In genomic region chr7:100081535-100082102, GRCh38 we compare ENCODE assay signal across 8 cellular contexts.
DNase-seq lines count a peak whose midpoint lies in the region; ATAC-seq lines count a peak whose summit lies in the region.

ZNF3 (minus strand) TSS chr7:100081723; CDS start chr7:100077357, 4,366 bp downstream.

- ATAC-seq in GM19372 (IDR thresholded peaks at IDR 0.05; ENCODE audit: low read depth, unreplicated experiment) (peak; percentile 79), HG03558 (IDR thresholded peaks at IDR 0.05; ENCODE audit: extremely low read depth, unreplicated experiment) (peak; percentile 65)

- DNase-seq in CD1c-positive myeloid dendritic cell (ENCODE audit: extremely low spot score) (peak; percentile 99), NCI-H748 (lab: John Stamatoyannopoulos, UW; ENCODE audit: unreplicated experiment) (peak; percentile 98), dedifferentiated amniotic fluid mesenchymal stem cell (ENCODE audit: extremely low spot score) (peak; percentile 99), left kidney (ENCODE audit: low read depth, low spot score) (peak; percentile 100)
- DNase-seq in activated CD4-positive, alpha-beta T cell treated with anti-CD3 and anti-CD28 coated beads, Interleukin-2, amount 50 U/mL, for 1 hour, result peak; percentile 95
- DNase-seq in stimulated activated CD4-positive, alpha-beta T cell treated with anti-CD3 and anti-CD28 coated beads, Interleukin-2, amount 100 ng/mL, for 24 hours, result peak; percentile 97 to 98

Comparison
In these comparisons a context has a peak if more than half of its experiments do, and no peak if none do; other contexts are left out.
1. Peak in every context shown above with its lines: DNase-seq and ATAC-seq.